ENCODE assay signal across 1 cellular context in the genomic region with DNA sequence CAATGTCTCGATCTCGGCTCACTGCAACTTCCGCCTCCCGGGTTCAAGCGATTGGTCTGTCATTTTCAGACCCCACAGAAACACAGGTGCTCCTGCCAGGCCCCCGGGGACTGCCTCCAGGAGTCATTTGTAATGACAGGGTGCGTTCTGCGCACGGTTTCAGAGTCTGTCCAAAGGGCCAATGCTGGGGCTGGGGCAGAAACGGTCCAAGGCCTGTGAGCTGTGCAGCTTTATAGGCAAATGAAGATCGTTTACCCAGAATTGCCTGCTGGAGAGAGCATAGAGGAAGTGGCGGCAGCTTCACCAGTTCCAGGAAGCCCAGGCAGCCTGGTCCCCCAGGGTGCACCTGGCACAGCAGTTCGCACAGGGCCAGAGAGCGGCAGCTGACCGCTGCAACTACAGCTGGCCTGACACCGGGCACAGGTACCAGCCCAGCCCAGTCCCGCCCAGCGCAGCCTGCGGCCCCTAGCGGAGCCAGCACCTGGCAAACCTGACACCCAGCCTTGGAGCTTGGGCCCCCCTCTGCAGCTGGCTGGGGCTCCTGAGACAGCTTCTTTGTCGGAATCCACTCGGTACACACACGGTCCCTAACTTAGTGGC.
A peak's percentile ranks its signal among the peaks of the same experiment; 100 is the strongest.
TF ChIP-seq lines count a peak whose summit lies in the region.

No MANE protein-coding gene starts in this region.

TF ChIP-seq in HepG2, 621 proteins besides CTCF, POLR2A, EP300 and RAD21 (continued from another document):
- TF ChIP-seq, protein P1, sequence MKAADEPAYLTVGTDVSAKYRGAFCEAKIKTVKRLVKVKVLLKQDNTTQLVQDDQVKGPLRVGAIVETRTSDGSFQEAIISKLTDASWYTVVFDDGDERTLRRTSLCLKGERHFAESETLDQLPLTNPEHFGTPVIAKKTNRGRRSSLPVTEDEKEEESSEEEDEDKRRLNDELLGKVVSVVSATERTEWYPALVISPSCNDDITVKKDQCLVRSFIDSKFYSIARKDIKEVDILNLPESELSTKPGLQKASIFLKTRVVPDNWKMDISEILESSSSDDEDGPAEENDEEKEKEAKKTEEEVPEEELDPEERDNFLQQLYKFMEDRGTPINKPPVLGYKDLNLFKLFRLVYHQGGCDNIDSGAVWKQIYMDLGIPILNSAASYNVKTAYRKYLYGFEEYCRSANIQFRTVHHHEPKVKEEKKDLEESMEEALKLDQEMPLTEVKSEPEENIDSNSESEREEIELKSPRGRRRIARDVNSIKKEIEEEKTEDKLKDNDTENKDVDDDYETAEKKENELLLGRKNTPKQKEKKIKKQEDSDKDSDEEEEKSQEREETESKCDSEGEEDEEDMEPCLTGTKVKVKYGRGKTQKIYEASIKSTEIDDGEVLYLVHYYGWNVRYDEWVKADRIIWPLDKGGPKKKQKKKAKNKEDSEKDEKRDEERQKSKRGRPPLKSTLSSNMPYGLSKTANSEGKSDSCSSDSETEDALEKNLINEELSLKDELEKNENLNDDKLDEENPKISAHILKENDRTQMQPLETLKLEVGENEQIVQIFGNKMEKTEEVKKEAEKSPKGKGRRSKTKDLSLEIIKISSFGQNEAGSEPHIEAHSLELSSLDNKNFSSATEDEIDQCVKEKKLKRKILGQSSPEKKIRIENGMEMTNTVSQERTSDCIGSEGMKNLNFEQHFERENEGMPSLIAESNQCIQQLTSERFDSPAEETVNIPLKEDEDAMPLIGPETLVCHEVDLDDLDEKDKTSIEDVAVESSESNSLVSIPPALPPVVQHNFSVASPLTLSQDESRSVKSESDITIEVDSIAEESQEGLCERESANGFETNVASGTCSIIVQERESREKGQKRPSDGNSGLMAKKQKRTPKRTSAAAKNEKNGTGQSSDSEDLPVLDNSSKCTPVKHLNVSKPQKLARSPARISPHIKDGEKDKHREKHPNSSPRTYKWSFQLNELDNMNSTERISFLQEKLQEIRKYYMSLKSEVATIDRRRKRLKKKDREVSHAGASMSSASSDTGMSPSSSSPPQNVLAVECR (CRISPR knock-in tag; IDR thresholded peaks at IDR 0.05; ENCODE audit: borderline replicate concordance): 0 out of 2 replicates have a peak, but pooled peaks have one; percentile 28
- TF ChIP-seq MTA1 (CRISPR knock-in tag; IDR thresholded peaks at IDR 0.05; ENCODE audit: borderline replicate concordance) (peak; percentile 53; the same call in 1 of the 2 replicates), SP2 (CRISPR knock-in tag; IDR thresholded peaks at IDR 0.05) (0 out of 2 replicates have a peak, but pooled peaks have one; percentile 44), NFKB2 (CRISPR knock-in tag; IDR thresholded peaks at IDR 0.05; ENCODE audit: borderline replicate concordance) (peak; percentile 61; the same call in 1 of the 2 replicates), ZNF782 (CRISPR knock-in tag; IDR thresholded peaks at IDR 0.05; ENCODE audit: borderline replicate concordance) (peak; percentile 64; the same call in 1 of the 2 replicates), ZNF484 (CRISPR knock-in tag; IDR thresholded peaks at IDR 0.05; ENCODE audit: borderline replicate concordance, low read depth) (0 out of 2 replicates have a peak, but pooled peaks have one; percentile 54), ZNF768 (CRISPR knock-in tag; IDR thresholded peaks at IDR 0.05) (peak; percentile 81; the same call in 1 of the 2 replicates), TBX3 (IDR thresholded peaks at IDR 0.05; ENCODE audit: borderline replicate concordance) (peak; percentile 37; the same call in 1 of the 2 replicates), RBFOX2 (IDR thresholded peaks at IDR 0.05; ENCODE audit: low read depth, low read length) (peak; percentile 57), ZFY (CRISPR knock-in tag; IDR thresholded peaks at IDR 0.05) (0 out of 2 replicates have a peak, but pooled peaks have one; percentile 24), ZNF776 (CRISPR knock-in tag; IDR thresholded peaks at IDR 0.05) (peak; percentile 19; the same call in 1 of the 2 replicates), RXRA (CRISPR knock-in tag; IDR thresholded peaks at IDR 0.05) (peak; percentile 36; the same call in 1 of the 2 replicates), KDM5B (CRISPR knock-in tag; IDR thresholded peaks at IDR 0.05; ENCODE audit: borderline replicate concordance) (peak; percentile 54)
- TF ChIP-seq, protein P2, sequence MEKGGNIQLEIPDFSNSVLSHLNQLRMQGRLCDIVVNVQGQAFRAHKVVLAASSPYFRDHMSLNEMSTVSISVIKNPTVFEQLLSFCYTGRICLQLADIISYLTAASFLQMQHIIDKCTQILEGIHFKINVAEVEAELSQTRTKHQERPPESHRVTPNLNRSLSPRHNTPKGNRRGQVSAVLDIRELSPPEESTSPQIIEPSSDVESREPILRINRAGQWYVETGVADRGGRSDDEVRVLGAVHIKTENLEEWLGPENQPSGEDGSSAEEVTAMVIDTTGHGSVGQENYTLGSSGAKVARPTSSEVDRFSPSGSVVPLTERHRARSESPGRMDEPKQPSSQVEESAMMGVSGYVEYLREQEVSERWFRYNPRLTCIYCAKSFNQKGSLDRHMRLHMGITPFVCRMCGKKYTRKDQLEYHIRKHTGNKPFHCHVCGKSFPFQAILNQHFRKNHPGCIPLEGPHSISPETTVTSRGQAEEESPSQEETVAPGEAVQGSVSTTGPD (CRISPR knock-in tag; IDR thresholded peaks at IDR 0.05): 0 out of 2 replicates have a peak, but pooled peaks have one; percentile 19
